In genomic region chr17:60392845-60393702, GRCh38 we compare ENCODE assay signal across 8 cellular contexts. TPM values are rescaled to one million over a fixed set of nuclear protein-coding genes. Genes with fewer than 3 reads are reported as not detected.
A peak's percentile ranks its signal among the peaks of the same experiment; 100 is the strongest.
DNase-seq lines count a peak whose midpoint lies in the region; ATAC-seq and TF ChIP-seq lines count a peak whose summit lies in the region.

No MANE protein-coding gene starts in this region.

- peaks cover 0 to 9% (median 1%) of the 10 kb centered on the region in 3 donors for H3K36me3 Mint-ChIP-seq in CD8-positive, alpha-beta memory T cell
- H3K36me3 Mint-ChIP-seq in activated naive CD8-positive, alpha-beta T cell treated with anti-CD3 and anti-CD28 coated beads for 36 hours, result peaks cover 2% of the 10 kb centered on the region

- H3K9me3 Mint-ChIP-seq in CD8-positive, alpha-beta memory T cell, result no peaks in the 10 kb centered on the region
- no peaks in the 10 kb centered on the region for H3K9me3 Mint-ChIP-seq in activated naive CD8-positive, alpha-beta T cell treated with anti-CD3 and anti-CD28 coated beads for 36 hours

- peak overlapping the region; percentile 84 for H3K27ac ChIP-seq in CD8-positive, alpha-beta memory T cell (ENCODE audit: low read depth, low read length)
- H3K27ac ChIP-seq in left ventricle myocardium inferior (replicated peaks), result peak overlapping the region; percentile 97

- peaks cover 18% of the 10 kb centered on the region for H3K4me1 ChIP-seq in CD8-positive, alpha-beta memory T cell (ENCODE audit: insufficient read depth, low read length)
- H3K4me1 ChIP-seq in NT2/D1 (ENCODE audit: insufficient read depth, insufficient read length) (no peaks in the 10 kb centered on the region), left ventricle myocardium inferior (peaks cover 50% of the 10 kb centered on the region)

- no peak for TF ChIP-seq CTCF in left ventricle myocardium inferior (IDR thresholded peaks at IDR 0.05; ENCODE audit: borderline replicate concordance)

- H3K9ac ChIP-seq in NT2/D1 (ENCODE audit: insufficient read length, low read depth), result peak overlapping the region; percentile 99

- POLR2A ChIA-PET in CD8-positive, alpha-beta memory T cell (lab: Charles Lee), result interaction anchor here (0.7 to 1.2 kb wide), 2 partner anchors 284 to 967 kb away, joined by 3 to 6 read pairs; partner anchors contain the start of gene BCAS3

- H3K27me3 ChIP-seq in CD8-positive, alpha-beta memory T cell (ENCODE audit: insufficient read depth, low read length, poor library complexity, severe bottlenecking), result no peaks in the 10 kb centered on the region
- H3K27me3 ChIP-seq in NT2/D1 (ENCODE audit: insufficient read depth, insufficient read length) (no peaks in the 10 kb centered on the region), left ventricle myocardium inferior (ENCODE audit: low read depth) (no peaks in the 10 kb centered on the region)

- peak overlapping the region; percentile 86 to 99 (median 98) for H3K27ac Mint-ChIP-seq in CD8-positive, alpha-beta memory T cell
- peak overlapping the region; percentile 99 for H3K27ac Mint-ChIP-seq in activated naive CD8-positive, alpha-beta T cell treated with anti-CD3 and anti-CD28 coated beads for 36 hours

- H3K36me3 ChIP-seq in CD8-positive, alpha-beta memory T cell (ENCODE audit: insufficient read depth, low read length), result no peaks in the 10 kb centered on the region
- H3K36me3 ChIP-seq in NT2/D1 (ENCODE audit: insufficient read depth, insufficient read length, low read length) (no peaks in the 10 kb centered on the region), left ventricle myocardium inferior (no peaks in the 10 kb centered on the region)

- H3K9me3 ChIP-seq in CD8-positive, alpha-beta memory T cell (ENCODE audit: low read length), result no peaks in the 10 kb centered on the region
- H3K9me3 ChIP-seq in NT2/D1 (ENCODE audit: insufficient read depth, low read length), result no peaks in the 10 kb centered on the region
- no peaks in the 10 kb centered on the region for H3K9me3 ChIP-seq in left ventricle myocardium inferior (replicated peaks)

- H3K27me3 Mint-ChIP-seq in CD8-positive, alpha-beta memory T cell, result no peaks in the 10 kb centered on the region
- H3K27me3 Mint-ChIP-seq in activated naive CD8-positive, alpha-beta T cell treated with anti-CD3 and anti-CD28 coated beads for 36 hours, result no peaks in the 10 kb centered on the region

- H3K4me3 Mint-ChIP-seq in CD8-positive, alpha-beta memory T cell, result peak overlapping the region; percentile 92 to 100 (median 96)
- H3K4me3 Mint-ChIP-seq in activated naive CD8-positive, alpha-beta T cell treated with anti-CD3 and anti-CD28 coated beads for 36 hours, result peak overlapping the region; percentile 98

- H3K4me1 Mint-ChIP-seq in CD8-positive, alpha-beta memory T cell, result peaks cover 26 to 38% (median 33%) of the 10 kb centered on the region in 3 donors
- peaks cover 49% of the 10 kb centered on the region for H3K4me1 Mint-ChIP-seq in activated naive CD8-positive, alpha-beta T cell treated with anti-CD3 and anti-CD28 coated beads for 36 hours

- ATAC-seq in sciatic nerve, result no peak
- no peak for ATAC-seq in HG03521 (IDR thresholded peaks at IDR 0.05; ENCODE audit: unreplicated experiment)
- no peak for ATAC-seq in HG03139 (IDR thresholded peaks at IDR 0.05; ENCODE audit: unreplicated experiment)

- CTCF ChIA-PET in CD8-positive, alpha-beta memory T cell (lab: Charles Lee), result interaction anchor here (1.3 to 1.4 kb wide), 2 partner anchors 8 to 12 kb away, joined by 5 to 6 read pairs; no protein-coding TSS in a partner anchor

- intact Hi-C loops in left ventricle myocardium inferior (cut with micrococcal nuclease), result no loop called here
- intact Hi-C loops in sciatic nerve (cut with DNase I), result no loop called here

- H3K4me3 ChIP-seq in CD8-positive, alpha-beta memory T cell (ENCODE audit: low read length), result peak overlapping the region; percentile 77
- H3K4me3 ChIP-seq in NT2/D1 (ENCODE audit: insufficient read length, low read depth), result peak overlapping the region; percentile 98
- peak overlapping the region; percentile 98 for H3K4me3 ChIP-seq in left ventricle myocardium inferior

- peak in 3 of 5 donors; percentile 5 to 17 (median 9) for DNase-seq in CD8-positive, alpha-beta memory T cell
- DNase-seq in HS-5 (ENCODE audit: low read depth) (peak; percentile 22), NT2/D1 (ENCODE audit: low read depth, low spot score) (no peak), left ventricle myocardium inferior (no peak), sciatic nerve (ENCODE audit: low spot score) (peak; percentile 61)
- peak; percentile 51 for DNase-seq in activated naive CD8-positive, alpha-beta T cell treated with anti-CD3 and anti-CD28 coated beads for 36 hours

RNA-seq across cellular contexts. Expression of gene USP32, which starts 1.1 kb away (rescaled TPM):
- total RNA-seq in CD8-positive, alpha-beta memory T cell, result 10 to 100 TPM; 23.1 to 24.8 TPM
- 8.6 TPM for polyA plus RNA-seq in CD8-positive, alpha-beta memory T cell
- 10 to 100 TPM; 26.6 to 26.7 TPM for total RNA-seq in activated naive CD8-positive, alpha-beta T cell treated with anti-CD3 and anti-CD28 coated beads for 36 hours
- 22.8 TPM for total RNA-seq in left ventricle myocardium inferior
- total RNA-seq in sciatic nerve, result 90.1 TPM

RNA-seq across cellular contexts. Expression of gene CHCT1, which starts 29.2 kb away (rescaled TPM):
- under 1 TPM in 1 of 2 experiments, not detected in 1; 0.24 TPM for total RNA-seq in CD8-positive, alpha-beta memory T cell
- polyA plus RNA-seq in CD8-positive, alpha-beta memory T cell, result not detected
- total RNA-seq in activated naive CD8-positive, alpha-beta T cell treated with anti-CD3 and anti-CD28 coated beads for 36 hours, result under 1 TPM in 1 of 2 experiments, not detected in 1; 0.24 TPM
- total RNA-seq in left ventricle myocardium inferior (not detected), sciatic nerve (not detected)

Comparison
In these comparisons a context has a peak if more than half of its experiments do, and no peak if none do; other contexts are left out.
1. DNase-seq: peak in CD8-positive, alpha-beta memory T cell (3 of 5), HS-5 (single experiment), activated naive CD8-positive, alpha-beta T cell treated with anti-CD3 and anti-CD28 coated beads for 36 hours (single experiment) and sciatic nerve (single experiment); none in NT2/D1 (single experiment) and left ventricle myocardium inferior (single experiment).
2. Peak in every context shown above with its lines, with median percentiles within 50 percentile points of each other: H3K4me3 ChIP-seq.